In genomic region chr20:44463466-44463865, GRCh38 we compare ENCODE assay signal across 1 cellular context.
TF ChIP-seq lines count a peak whose summit lies in the region.

No MANE protein-coding gene starts in this region.

TF ChIP-seq in H1, 55 proteins besides CTCF, POLR2A, EP300 and RAD21:
- no peak for TF ChIP-seq BACH1 (IDR thresholded peaks at IDR 0.05; ENCODE audit: low read length)
- no peak for TF ChIP-seq SUZ12 (IDR thresholded peaks at IDR 0.05; ENCODE audit: low read length)
- no peak for TF ChIP-seq SAP30 (IDR thresholded peaks at IDR 0.05; ENCODE audit: insufficient read depth, insufficient replicate concordance, low read length)
- no peak for TF ChIP-seq CHD2 (IDR thresholded peaks at IDR 0.05; ENCODE audit: low read length)
- TF ChIP-seq FOSL1 (IDR thresholded peaks at IDR 0.05; ENCODE audit: insufficient read depth, low read depth, low read length): no peak
- TF ChIP-seq MAFK (IDR thresholded peaks at IDR 0.05; ENCODE audit: low read depth, low read length): no peak
- no peak for TF ChIP-seq YY1 (IDR thresholded peaks at IDR 0.05; ENCODE audit: low read depth, low read length)
- no peak for TF ChIP-seq ATF3 (IDR thresholded peaks at IDR 0.05; ENCODE audit: insufficient read depth, low read depth, low read length)
- no peak for TF ChIP-seq HDAC2 (IDR thresholded peaks at IDR 0.05; ENCODE audit: borderline replicate concordance in 1 of 2, low read depth in 2 of 2, low read length in 2 of 2)
- TF ChIP-seq CHD7 (IDR thresholded peaks at IDR 0.05; ENCODE audit: insufficient replicate concordance, low read length): no peak
- no peak for TF ChIP-seq MAX (IDR thresholded peaks at IDR 0.05)
- no peak for TF ChIP-seq TBP (IDR thresholded peaks at IDR 0.05; ENCODE audit: low read depth, low read length)
- TF ChIP-seq SRF (IDR thresholded peaks at IDR 0.05; ENCODE audit: low read depth, low read length): no peak
- no peak for TF ChIP-seq NRF1 (IDR thresholded peaks at IDR 0.05; ENCODE audit: low read depth, low read length)
- no peak for TF ChIP-seq E2F6 (IDR thresholded peaks at IDR 0.05)
- TF ChIP-seq CBX8 (IDR thresholded peaks at IDR 0.05; ENCODE audit: borderline replicate concordance, low read depth, low read length): no peak
- TF ChIP-seq CBX5 (IDR thresholded peaks at IDR 0.05; ENCODE audit: low read depth, low read length): no peak
- no peak for TF ChIP-seq BCL11A (IDR thresholded peaks at IDR 0.05; ENCODE audit: low read depth in 2 of 2, low read length in 2 of 2)
- TF ChIP-seq NANOG (IDR thresholded peaks at IDR 0.05; ENCODE audit: insufficient read depth, low read depth, low read length, poor library complexity, severe bottlenecking): no peak
- no peak for TF ChIP-seq TAF1 (IDR thresholded peaks at IDR 0.05; ENCODE audit: low read depth, low read length)
